8 cellular contexts compared by ENCODE assay signal in the genomic region with DNA sequence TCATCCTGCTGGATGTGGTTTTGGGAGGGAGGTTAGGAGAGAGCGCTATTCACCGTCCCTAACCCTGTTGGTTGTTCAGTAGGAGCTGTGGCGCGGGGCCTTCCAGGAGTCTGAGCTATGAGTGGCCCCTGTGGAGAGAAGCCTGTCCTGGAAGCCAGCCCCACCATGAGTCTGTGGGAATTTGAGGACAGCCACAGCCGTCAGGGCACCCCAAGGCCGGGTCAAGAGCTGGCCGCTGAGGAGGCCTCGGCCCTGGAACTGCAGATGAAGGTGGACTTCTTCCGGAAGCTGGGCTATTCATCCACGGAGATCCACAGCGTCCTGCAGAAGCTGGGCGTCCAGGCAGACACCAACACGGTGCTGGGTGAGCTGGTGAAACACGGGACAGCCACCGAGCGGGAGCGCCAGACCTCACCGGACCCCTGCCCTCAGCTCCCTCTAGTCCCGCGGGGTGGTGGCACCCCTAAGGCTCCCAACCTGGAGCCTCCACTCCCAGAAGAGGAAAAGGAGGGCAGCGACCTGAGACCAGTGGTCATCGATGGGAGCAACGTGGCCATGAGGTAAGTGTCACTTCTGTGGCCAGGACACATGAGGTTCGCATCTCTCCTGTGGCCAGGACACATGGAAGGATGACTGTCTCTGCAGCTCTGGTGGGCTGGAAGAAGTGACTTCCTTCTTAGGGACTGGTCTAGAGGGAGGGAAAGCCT. TPM values are rescaled to one million over a fixed set of nuclear protein-coding genes. Genes with fewer than 3 reads are reported as not detected.
DNase-seq lines count a peak whose midpoint lies in the region; ATAC-seq, FAIRE-seq and TF ChIP-seq lines count a peak whose summit lies in the region.

No MANE protein-coding gene starts in this region.

- H3K36me3 ChIP-seq in kidney (ENCODE audit: control insufficient read depth in 1 of 2, insufficient read depth in 2 of 2, low read length in 2 of 2) = peaks cover 9 to 22% of the 10 kb centered on the region in 2 donors
- H3K36me3 ChIP-seq in testis (ENCODE audit: low read depth, missing control alignments) = no peaks in the 10 kb centered on the region

- H3K4me3 ChIP-seq in kidney (ENCODE audit: low read length in 2 of 2) (peak overlapping the region; percentile 96), testis (peak overlapping the region; percentile 94 to 95)

- DNase-seq in activated CD4-positive, alpha-beta T cell treated with anti-CD3 and anti-CD28 coated beads, Interleukin-2, amount 10 ng/mL, durations not matched to agents 7 days and 5 days = no peak
- no peak for DNase-seq in activated CD4-positive, alpha-beta T cell treated with anti-CD3 and anti-CD28 coated beads for 1 hour
- peak; percentile 75 for DNase-seq in kidney
- DNase-seq in testis = no peak
- DNase-seq in globus pallidus (ENCODE audit: low spot score) = no peak
- DNase-seq in AG20443 (ENCODE audit: low spot score) = no peak
- DNase-seq in HCEC 1CT = no peak

- intact Hi-C loops in kidney (cut with DNase I) = no loop called here
- intact Hi-C loops in testis (cut with DNase I; ENCODE audit: low total_unique reads) = no loop called here

- CTCF ChIA-PET in activated CD4-positive, alpha-beta T cell treated with anti-CD3 and anti-CD28 coated beads, Interleukin-2, amount 10 ng/mL, durations not matched to agents 7 days and 5 days (lab: Charles Lee) = interaction anchor here (0.9 to 5.6 kb wide), 6 partner anchors 11 to 216 kb away, joined by 3 to 69 read pairs (median 6); partner anchors contain the start of gene MEAF6

- no peaks in the 10 kb centered on the region for H3K9me3 Mint-ChIP-seq in activated CD4-positive, alpha-beta T cell treated with anti-CD3 and anti-CD28 coated beads, Interleukin-2, amount 10 ng/mL, durations not matched to agents 7 days and 5 days
- no peaks in the 10 kb centered on the region for H3K9me3 Mint-ChIP-seq in activated T-helper 17 cell treated with anti-CD3 and anti-CD28 coated beads, Interleukin-2, amount 50 U/mL, for 72 hours

- H3K27ac Mint-ChIP-seq in activated CD4-positive, alpha-beta T cell treated with anti-CD3 and anti-CD28 coated beads, Interleukin-2, amount 10 ng/mL, durations not matched to agents 7 days and 5 days = peak overlapping the region; percentile 98
- H3K27ac Mint-ChIP-seq in activated T-helper 17 cell treated with anti-CD3 and anti-CD28 coated beads, Interleukin-2, amount 50 U/mL, for 72 hours = peak overlapping the region; percentile 97

- H3K4me3 Mint-ChIP-seq in activated CD4-positive, alpha-beta T cell treated with anti-CD3 and anti-CD28 coated beads, Interleukin-2, amount 10 ng/mL, durations not matched to agents 7 days and 5 days = peak overlapping the region; percentile 94
- peak overlapping the region; percentile 97 for H3K4me3 Mint-ChIP-seq in activated T-helper 17 cell treated with anti-CD3 and anti-CD28 coated beads, Interleukin-2, amount 50 U/mL, for 72 hours

- 89 to 90% methylated on average over 7 to 22 of the region's 24 CpGs for WGBS in testis, 2 donors

- peaks cover 64% of the 10 kb centered on the region for H3K4me1 Mint-ChIP-seq in activated CD4-positive, alpha-beta T cell treated with anti-CD3 and anti-CD28 coated beads, Interleukin-2, amount 10 ng/mL, durations not matched to agents 7 days and 5 days
- H3K4me1 Mint-ChIP-seq in activated T-helper 17 cell treated with anti-CD3 and anti-CD28 coated beads, Interleukin-2, amount 50 U/mL, for 72 hours = peaks cover 22% of the 10 kb centered on the region

- no peak for FAIRE-seq in kidney (lab: Jason Lieb, UNC)

- peak overlapping the region; percentile 92 to 97 for H3K27ac ChIP-seq in kidney (ENCODE audit: low read depth in 2 of 2, low read length in 2 of 2)
- H3K27ac ChIP-seq in testis = peak overlapping the region; percentile 91 to 94

- no peaks in the 10 kb centered on the region for H3K27me3 Mint-ChIP-seq in activated CD4-positive, alpha-beta T cell treated with anti-CD3 and anti-CD28 coated beads, Interleukin-2, amount 10 ng/mL, durations not matched to agents 7 days and 5 days
- no peaks in the 10 kb centered on the region for H3K27me3 Mint-ChIP-seq in activated T-helper 17 cell treated with anti-CD3 and anti-CD28 coated beads, Interleukin-2, amount 50 U/mL, for 72 hours

- ATAC-seq in activated T-helper 17 cell treated with anti-CD3 and anti-CD28 coated beads, Interleukin-2, amount 50 U/mL, for 72 hours (replicated peaks) = no peak

- H3K27me3 ChIP-seq in testis = no peaks in the 10 kb centered on the region

- no peaks in the 10 kb centered on the region for H3K9me3 ChIP-seq in kidney (ENCODE audit: control insufficient read depth in 1 of 2, low read length in 2 of 2)
- no peaks in the 10 kb centered on the region for H3K9me3 ChIP-seq in testis

- peak overlapping the region; percentile 96 to 99 for H3K9ac ChIP-seq in kidney (ENCODE audit: low read length in 2 of 2)

- no peak for TF ChIP-seq CTCF in kidney (IDR thresholded peaks at IDR 0.05; ENCODE audit: borderline replicate concordance, extremely low read depth, insufficient read depth)
- TF ChIP-seq CTCF in testis (IDR thresholded peaks at IDR 0.05) = no peak

- POLR2A ChIA-PET in activated CD4-positive, alpha-beta T cell treated with anti-CD3 and anti-CD28 coated beads, Interleukin-2, amount 10 ng/mL, durations not matched to agents 7 days and 5 days (lab: Charles Lee) = interaction anchor here (0.6 to 1.9 kb wide), 2 partner anchors 10 to 39 kb away, joined by 3 to 8 read pairs; partner anchors contain the start of gene MEAF6

- peaks cover 52% of the 10 kb centered on the region for H3K36me3 Mint-ChIP-seq in activated CD4-positive, alpha-beta T cell treated with anti-CD3 and anti-CD28 coated beads, Interleukin-2, amount 10 ng/mL, durations not matched to agents 7 days and 5 days (ENCODE audit: low read depth)
- peaks cover 58% of the 10 kb centered on the region for H3K36me3 Mint-ChIP-seq in activated T-helper 17 cell treated with anti-CD3 and anti-CD28 coated beads, Interleukin-2, amount 50 U/mL, for 72 hours (ENCODE audit: low read depth)

- H3K4me1 ChIP-seq in kidney (ENCODE audit: control insufficient read depth in 1 of 2, insufficient read depth in 1 of 2, low read depth in 1 of 2, low read length in 2 of 2) (peaks cover 49 to 75% of the 10 kb centered on the region in 2 donors), testis (peaks cover 64% of the 10 kb centered on the region)

- no peak for TF ChIP-seq POLR2A in testis (IDR thresholded peaks at IDR 0.05)

RNA-seq across cellular contexts. Expression of gene ZC3H12A, which starts 1.2 kb away (rescaled TPM):
- total RNA-seq in activated CD4-positive, alpha-beta T cell treated with anti-CD3 and anti-CD28 coated beads, Interleukin-2, amount 10 ng/mL, durations not matched to agents 7 days and 5 days = 10 to 100 TPM; 16.8 to 21.9 TPM
- total RNA-seq in activated T-helper 17 cell treated with anti-CD3 and anti-CD28 coated beads, Interleukin-2, amount 50 U/mL, for 72 hours = 10 to 100 TPM; 40.1 to 73.3 TPM
- 21.1 TPM for total RNA-seq in kidney
- 3.8 TPM for polyA plus RNA-seq in kidney (ENCODE audit: insufficient read depth, low read depth, low replicate concordance)
- total RNA-seq in testis = 1 to 10 TPM; 8.2 to 9.0 TPM
- polyA plus RNA-seq in testis (ENCODE audit: insufficient read depth, low read depth, low replicate concordance) = 6.3 TPM

RNA-seq across cellular contexts. Expression of gene MEAF6, which starts 39.0 kb away (rescaled TPM):
- 10 to 100 TPM; 68.8 to 75.6 TPM for total RNA-seq in activated CD4-positive, alpha-beta T cell treated with anti-CD3 and anti-CD28 coated beads, Interleukin-2, amount 10 ng/mL, durations not matched to agents 7 days and 5 days
- total RNA-seq in activated T-helper 17 cell treated with anti-CD3 and anti-CD28 coated beads, Interleukin-2, amount 50 U/mL, for 72 hours = 10 to 100 TPM; 53.1 to 56.8 TPM
- total RNA-seq in kidney (65.8 TPM), testis (100 to 1,000 TPM; 134 to 140 TPM)
- polyA plus RNA-seq in kidney (ENCODE audit: insufficient read depth, low read depth, low replicate concordance) (45.7 TPM), testis (ENCODE audit: insufficient read depth, low read depth, low replicate concordance) (132 TPM)
